In genomic region chr17:43701318-43701743, GRCh38 we compare ENCODE assay signal across 8 cellular contexts. TPM values are rescaled to one million over a fixed set of nuclear protein-coding genes. Genes with fewer than 3 reads are reported as not detected.
DNase-seq lines count a peak whose midpoint lies in the region; ATAC-seq and TF ChIP-seq lines count a peak whose summit lies in the region.

No MANE protein-coding gene starts in this region.

- no peak for TF ChIP-seq CTCF in choroid plexus epithelial cell (conservative IDR thresholded peaks at IDR 0.05; ENCODE audit: low read depth, low read length)

- ATAC-seq in GM21390 (IDR thresholded peaks at IDR 0.05; ENCODE audit: unreplicated experiment) = no peak

- no peak overlapping the region for H3K4me3 ChIP-seq in choroid plexus epithelial cell (ENCODE audit: low read depth, low read length)

- DNase-seq in DMS79 (lab: John Stamatoyannopoulos, UW) (peak; percentile 14), DMS79 treated with DMSO at 0.1 percent for 48 hours (lab: John Stamatoyannopoulos, UW) (no peak), RPMI7951 (ENCODE audit: low read depth) (peak; percentile 92), choroid plexus epithelial cell (ENCODE audit: low read depth) (peak; percentile 77), midbrain (lab: John Stamatoyannopoulos, UW) (no peak), foreskin melanocyte (no peak)
- peak; percentile 9 for DNase-seq in stimulated activated CD8-positive, alpha-beta memory T cell treated with anti-CD3 and anti-CD28 coated beads, Interleukin-7, amount 100 ng/mL, for 24 hours (ENCODE audit: low read depth)

RNA-seq across cellular contexts. Expression of gene MEOX1, which starts 39.6 kb away (rescaled TPM):
- total RNA-seq in RPMI7951 (2014; rRNA removed; shearing (Covaris generic)) = under 0.01 TPM in 1 of 2 replicates, not detected in the other

RNA-seq across cellular contexts. Expression of gene SOST, which starts 57.3 kb away (rescaled TPM):
- not detected in 2 replicates for total RNA-seq in RPMI7951 (2014; rRNA removed; shearing (Covaris generic))

Comparison
In these comparisons a context has a peak if more than half of its experiments do, and no peak if none do; other contexts are left out.
1. DNase-seq: peak in DMS79 (single experiment), RPMI7951 (single experiment), choroid plexus epithelial cell (single experiment) and stimulated activated CD8-positive, alpha-beta memory T cell treated with anti-CD3 and anti-CD28 coated beads, Interleukin-7, amount 100 ng/mL, for 24 hours (single experiment); none in DMS79 treated with DMSO at 0.1 percent for 48 hours (single experiment), midbrain (single experiment) and foreskin melanocyte (single experiment).